21 cellular contexts compared by ENCODE assay signal in genomic region chr11:125410091-125410490, GRCh38.
DNase-seq lines count a peak whose midpoint lies in the region; ATAC-seq and TF ChIP-seq lines count a peak whose summit lies in the region.
"Had no signal": no experiment of that assay in that cellular context is flagged by ENCODE, and none has a peak within 500 bp of the region (broad histone marks: within the 10 kb centered on the region; RNA-seq: fewer than 3 reads in every experiment).

No MANE protein-coding gene starts in this region.

- H3K4me1 Mint-ChIP-seq in activated T-cell treated with anti-CD3 and anti-CD28 coated beads, Interleukin-2, amount 50 U/mL, for 24 hours (ENCODE audit: low read depth): peaks cover 1% of the 10 kb centered on the region
- peaks cover 2 to 3% (median 2%) of the 10 kb centered on the region in 3 donors for H3K4me1 Mint-ChIP-seq in CD8-positive, alpha-beta memory T cell

- no peaks in the 10 kb centered on the region for H4K20me1 ChIP-seq in osteoblast (ENCODE audit: insufficient read depth, low read length)

- no peak overlapping the region for H3K4me3 ChIP-seq in upper lobe of right lung
- no peak overlapping the region for H3K4me3 ChIP-seq in osteoblast (ENCODE audit: insufficient read depth, low read length)
- H3K4me3 ChIP-seq in CD8-positive, alpha-beta memory T cell (ENCODE audit: low read length): no peak overlapping the region
- H3K4me3 ChIP-seq: A549, esophagus muscularis mucosa, heart right ventricle, left ventricle myocardium inferior, smooth muscle cell had no signal

- no peaks in the 10 kb centered on the region for H3K36me3 Mint-ChIP-seq in activated T-cell treated with anti-CD3 and anti-CD28 coated beads, Interleukin-2, amount 50 U/mL, for 24 hours (ENCODE audit: low read depth)
- H3K36me3 Mint-ChIP-seq in CD8-positive, alpha-beta memory T cell: peaks cover 0 to 2% (median 0%) of the 10 kb centered on the region in 3 donors

- H3K27ac Mint-ChIP-seq in activated T-cell treated with anti-CD3 and anti-CD28 coated beads, Interleukin-2, amount 50 U/mL, for 24 hours: no peak overlapping the region
- no peak overlapping the region for H3K27ac Mint-ChIP-seq in CD8-positive, alpha-beta memory T cell
- H3K27ac Mint-ChIP-seq: activated naive CD4-positive, alpha-beta T cell treated with anti-CD3 and anti-CD28 coated beads for 36 hours; T-helper 2 cell treated with Interferon-gamma antibody and Interleukin-4, amounts not matched to agents 5 μg/mL and 100 μg/mL, for 36 hours had no signal

- TF ChIP-seq CTCF in upper lobe of right lung (IDR thresholded peaks at IDR 0.05) (no peak), osteoblast (IDR thresholded peaks at IDR 0.05; ENCODE audit: extremely low read depth, low read depth, low read length) (no peak)

- H3K27ac ChIP-seq in upper lobe of right lung (no peak overlapping the region), osteoblast (ENCODE audit: low read depth, low read length) (no peak overlapping the region)
- no peak overlapping the region for H3K27ac ChIP-seq in CD8-positive, alpha-beta memory T cell (ENCODE audit: low read depth, low read length)
- H3K27ac ChIP-seq: A549, esophagus muscularis mucosa, heart right ventricle, KMS-11, left ventricle myocardium inferior had no signal

- intact Hi-C loops in upper lobe of right lung (cut with DNase I): no loop called here

- H2AFZ ChIP-seq in osteoblast (ENCODE audit: low read length): no peak overlapping the region

- H3K9me3 Mint-ChIP-seq in activated T-cell treated with anti-CD3 and anti-CD28 coated beads, Interleukin-2, amount 50 U/mL, for 24 hours: no peaks in the 10 kb centered on the region
- no peaks in the 10 kb centered on the region for H3K9me3 Mint-ChIP-seq in CD8-positive, alpha-beta memory T cell
- H3K9me3 Mint-ChIP-seq: activated naive CD4-positive, alpha-beta T cell treated with anti-CD3 and anti-CD28 coated beads for 36 hours; T-helper 2 cell treated with Interferon-gamma antibody and Interleukin-4, amounts not matched to agents 5 μg/mL and 100 μg/mL, for 36 hours had no signal

- no peak overlapping the region for H3K4me2 ChIP-seq in osteoblast (ENCODE audit: insufficient read depth, low read length)
- H3K4me2 ChIP-seq: A549, KMS-11, smooth muscle cell had no signal

- POLR2A ChIA-PET in CD8-positive, alpha-beta memory T cell (lab: Charles Lee): no interaction called here

- no peak for ATAC-seq in upper lobe of right lung
- ATAC-seq: A549, heart right ventricle had no signal

- H3K27me3 ChIP-seq in upper lobe of right lung (peaks cover 23% of the 10 kb centered on the region), osteoblast (ENCODE audit: insufficient read depth, low read length) (peaks cover 25% of the 10 kb centered on the region)
- peaks cover 8% of the 10 kb centered on the region for H3K27me3 ChIP-seq in CD8-positive, alpha-beta memory T cell (ENCODE audit: insufficient read depth, low read length, poor library complexity, severe bottlenecking)

- CTCF ChIA-PET in CD8-positive, alpha-beta memory T cell (lab: Charles Lee): no interaction called here

- DNase-seq in activated T-cell treated with anti-CD3 and anti-CD28 coated beads, Interleukin-2, amount 50 U/mL, for 1 hour: peak; percentile 7
- DNase-seq in activated T-cell treated with anti-CD3 and anti-CD28 coated beads, Interleukin-2, amount 50 U/mL, for 24 hours: no peak
- peak; percentile 63 for DNase-seq in astrocyte of the hippocampus (ENCODE audit: low read depth, low spot score)
- peak; percentile 63 for DNase-seq in iPS-NIHi11 (ENCODE audit: low spot score)
- DNase-seq in upper lobe of right lung: peak; percentile 46
- no peak for DNase-seq in osteoblast (ENCODE audit: insufficient read length, low spot score, missing footprints)
- DNase-seq in activated CD8-positive, alpha-beta memory T cell treated with anti-CD3 and anti-CD28 coated beads for 24 hours: no peak
- no peak for DNase-seq in CD8-positive, alpha-beta memory T cell
- DNase-seq: activated CD4-positive, alpha-beta T cell treated with anti-CD3 and anti-CD28 coated beads for 1 hour; activated naive CD4-positive, alpha-beta T cell treated with anti-CD3 and anti-CD28 coated beads for 36 hours; DMS79 treated with DMSO at 0.1 percent for 48 hours; heart right ventricle; left ventricle myocardium inferior; NK-92 treated with Interleukin-12 subunit alpha and Interleukin-12 subunit beta, amount 100 ng/mL, for 24 hours; SHP77; stimulated activated naive CD4-positive, alpha-beta T cell had no signal

- no peak overlapping the region for H3K4me3 Mint-ChIP-seq in activated T-cell treated with anti-CD3 and anti-CD28 coated beads, Interleukin-2, amount 50 U/mL, for 24 hours
- no peak overlapping the region for H3K4me3 Mint-ChIP-seq in CD8-positive, alpha-beta memory T cell
- H3K4me3 Mint-ChIP-seq: activated naive CD4-positive, alpha-beta T cell treated with anti-CD3 and anti-CD28 coated beads for 36 hours; T-helper 2 cell treated with Interferon-gamma antibody and Interleukin-4, amounts not matched to agents 5 μg/mL and 100 μg/mL, for 36 hours had no signal

- no peaks in the 10 kb centered on the region for H3K9me3 ChIP-seq in upper lobe of right lung
- H3K9me3 ChIP-seq in osteoblast (ENCODE audit: low read depth, low read length): no peaks in the 10 kb centered on the region
- H3K9me3 ChIP-seq in CD8-positive, alpha-beta memory T cell (ENCODE audit: low read length): no peaks in the 10 kb centered on the region
- H3K9me3 ChIP-seq: A549, esophagus muscularis mucosa, heart right ventricle, left ventricle myocardium inferior had no signal

- no peaks in the 10 kb centered on the region for H3K79me2 ChIP-seq in osteoblast (ENCODE audit: insufficient read depth, low read length)

- H3K4me1 ChIP-seq in upper lobe of right lung (peaks cover 2% of the 10 kb centered on the region), osteoblast (ENCODE audit: insufficient read depth, low read length) (no peaks in the 10 kb centered on the region)
- no peaks in the 10 kb centered on the region for H3K4me1 ChIP-seq in CD8-positive, alpha-beta memory T cell (ENCODE audit: insufficient read depth, low read length)
- H3K4me1 ChIP-seq: A549 had no signal

- H3K36me3 ChIP-seq in upper lobe of right lung: no peaks in the 10 kb centered on the region
- no peaks in the 10 kb centered on the region for H3K36me3 ChIP-seq in osteoblast (ENCODE audit: insufficient read depth, low read length)
- H3K36me3 ChIP-seq in CD8-positive, alpha-beta memory T cell (ENCODE audit: insufficient read depth, low read length): no peaks in the 10 kb centered on the region
- H3K36me3 ChIP-seq: heart right ventricle, left ventricle myocardium inferior had no signal

- H3K27me3 Mint-ChIP-seq in activated T-cell treated with anti-CD3 and anti-CD28 coated beads, Interleukin-2, amount 50 U/mL, for 24 hours: peaks cover 44% of the 10 kb centered on the region
- H3K27me3 Mint-ChIP-seq in CD8-positive, alpha-beta memory T cell: peaks cover 15 to 54% of the 10 kb centered on the region in 2 donors

Comparison
In these comparisons a context has a peak if more than half of its experiments do, and no peak if none do; other contexts are left out.
1. DNase-seq: peak in activated T-cell treated with anti-CD3 and anti-CD28 coated beads, Interleukin-2, amount 50 U/mL, for 1 hour (single experiment), astrocyte of the hippocampus (single experiment), iPS-NIHi11 (single experiment) and upper lobe of right lung (single experiment); none in activated T-cell treated with anti-CD3 and anti-CD28 coated beads, Interleukin-2, amount 50 U/mL, for 24 hours (single experiment), osteoblast (single experiment), activated CD8-positive, alpha-beta memory T cell treated with anti-CD3 and anti-CD28 coated beads for 24 hours (single experiment) and CD8-positive, alpha-beta memory T cell (0 of 5).